In genomic region chr16:69761983-69762842, GRCh38 we compare ENCODE assay signal across 8 cellular contexts. TPM values are rescaled to one million over a fixed set of nuclear protein-coding genes. Genes with fewer than 3 reads are reported as not detected.
DNase-seq lines count a peak whose midpoint lies in the region; ATAC-seq and TF ChIP-seq lines count a peak whose summit lies in the region.

Gene WWP2, plus strand, starts transcription at chr16:69762332. Its CDS starts 24,679 bp downstream, at chr16:69787011.

- peaks cover 53% of the 10 kb centered on the region for H3K79me2 ChIP-seq in GM23248 (ENCODE audit: insufficient read depth)

- H3K27me3 ChIP-seq in GM23248 (replicated peaks; ENCODE audit: insufficient read depth) (no peaks in the 10 kb centered on the region), ovary (no peaks in the 10 kb centered on the region), thymus (ENCODE audit: control insufficient read depth, insufficient read depth) (no peaks in the 10 kb centered on the region)

- peak within 1 kb of the TSS; percentile 97 for H3K4me2 ChIP-seq in GM23248 (ENCODE audit: unreplicated experiment)

- H3K4me1 ChIP-seq in GM23248 (ENCODE audit: insufficient read depth), result peaks cover 6% of the 10 kb centered on the region
- no peaks in the 10 kb centered on the region for H3K4me1 ChIP-seq in ovary (ENCODE audit: insufficient read depth)
- peaks cover 4% of the 10 kb centered on the region for H3K4me1 ChIP-seq in thymus (ENCODE audit: control insufficient read depth, insufficient read depth, low read length)

- H3K27ac ChIP-seq in GM23248 (peak within 1 kb of the TSS; percentile 89), ovary (peak within 1 kb of the TSS; percentile 65 to 82), thymus (ENCODE audit: low read depth) (peak within 1 kb of the TSS; percentile 97)

- no peaks in the 10 kb centered on the region for H3K36me3 Mint-ChIP-seq in activated naive CD8-positive, alpha-beta T cell

- peak within 1 kb of the TSS; percentile 100 for H3K4me3 ChIP-seq in GM23248
- peak within 1 kb of the TSS; percentile 93 for H3K4me3 ChIP-seq in ovary
- peak within 1 kb of the TSS; percentile 70 for H3K4me3 ChIP-seq in thymus (ENCODE audit: low read length)

- intact Hi-C loops in Right ventricle myocardium inferior (cut with DNase I) (no loop called here), ovary (cut with DNase I) (no loop called here)

- peaks cover 38% of the 10 kb centered on the region for H3K4me1 Mint-ChIP-seq in activated naive CD8-positive, alpha-beta T cell (ENCODE audit: low read depth)

- DNase-seq in EL, result peak; percentile 60
- DNase-seq in GM23248, result peak; percentile 87
- peak; percentile 77 for DNase-seq in M059J (ENCODE audit: low read depth)
- peak; percentile 70 for DNase-seq in SKM-1 treated with dmso at 0.1 percent for 144 hours (lab: John Stamatoyannopoulos, UW; ENCODE audit: unreplicated experiment)
- peak; percentile 93 for DNase-seq in Right ventricle myocardium inferior (ENCODE audit: missing footprints)
- DNase-seq in ovary, result peak; percentile 72 to 86 (median 79)

- no peaks in the 10 kb centered on the region for H3K9me2 ChIP-seq in GM23248 (ENCODE audit: insufficient read depth)

- H3K27me3 Mint-ChIP-seq in activated naive CD8-positive, alpha-beta T cell, result no peaks in the 10 kb centered on the region

- H3K9me3 Mint-ChIP-seq in activated naive CD8-positive, alpha-beta T cell (ENCODE audit: low read depth), result no peaks in the 10 kb centered on the region

- H3K9me3 ChIP-seq in GM23248 (ENCODE audit: low read depth), result no peaks in the 10 kb centered on the region
- H3K9me3 ChIP-seq in ovary, result no peaks in the 10 kb centered on the region
- no peaks in the 10 kb centered on the region for H3K9me3 ChIP-seq in thymus (ENCODE audit: control insufficient read depth)

- H3K9ac ChIP-seq in GM23248, result peak within 1 kb of the TSS; percentile 96

- ATAC-seq in Right ventricle myocardium inferior, result peak; percentile 83

- WGBS in GM23248 (ENCODE audit: low coverage in 1 of 2, low lambda C conversion rate in 2 of 2, missing lambda C conversion rate in 2 of 2), 2 experiments, result 1 to 3% methylated on average over 31 to 37 of the region's 68 CpGs
- 0 to 1% (median 1%) methylated on average over 35 to 66 of the region's 68 CpGs for WGBS in ovary, 3 donors
- WGBS in thymus, result under 1% methylated on average over 68 of the region's 68 CpGs

- H3K27ac Mint-ChIP-seq in activated naive CD8-positive, alpha-beta T cell, result peak within 1 kb of the TSS; percentile 95

- no peak for TF ChIP-seq EP300 in ovary (IDR thresholded peaks at IDR 0.05)

- H3K4me3 Mint-ChIP-seq in activated naive CD8-positive, alpha-beta T cell, result peak within 1 kb of the TSS; percentile 93

- TF ChIP-seq POLR2A in ovary (IDR thresholded peaks at IDR 0.05), result peak; percentile 62

- peaks cover 11% of the 10 kb centered on the region for H3F3A ChIP-seq in GM23248 (ENCODE audit: insufficient read depth)

- H2AFZ ChIP-seq in GM23248, result peak within 1 kb of the TSS; percentile 98

- in situ Hi-C loops in GM23248 (cut with MboI), result no loop called here

- no peaks in the 10 kb centered on the region for H3K36me3 ChIP-seq in GM23248 (ENCODE audit: low read depth)
- H3K36me3 ChIP-seq in ovary, result no peaks in the 10 kb centered on the region
- H3K36me3 ChIP-seq in thymus (ENCODE audit: control insufficient read depth, insufficient read depth), result no peaks in the 10 kb centered on the region

- H4K20me1 ChIP-seq in GM23248 (ENCODE audit: insufficient read depth), result no peaks in the 10 kb centered on the region

- no peak for TF ChIP-seq CTCF in ovary (IDR thresholded peaks at IDR 0.05)

RNA-seq across cellular contexts. Expression of gene WWP2, which starts in this region (rescaled TPM):
- total RNA-seq in GM23248 (2014; rRNA removed; shearing (Covaris generic)), result 15.8 and 19.0 TPM in 2 replicates
- polyA plus RNA-seq in GM23248 (2016; fragmentation: Nextera tagmentation; extraction: Ambion mirVana), result 18.4 and 18.5 TPM in 2 replicates
- 25.0 and 26.5 TPM in 2 replicates for total RNA-seq in M059J (2014; rRNA removed; shearing (Covaris generic))
- 24.8 TPM for total RNA-seq in Right ventricle myocardium inferior
- 10 to 100 TPM; 25.4 to 49.4 (median 39.3) TPM for total RNA-seq in ovary
- polyA plus RNA-seq in ovary, result 10 to 100 TPM; 22.5 to 46.2 TPM
- 21.1 TPM for polyA plus RNA-seq in thymus

Comparison
In these comparisons a context has a peak if more than half of its experiments do, and no peak if none do; other contexts are left out.
1. Peak in every context shown above with its lines: DNase-seq, ATAC-seq, H3K4me3 ChIP-seq and H3K27ac ChIP-seq.